In genomic region chr18:52286675-52287074, GRCh38 we compare ENCODE assay signal across 21 cellular contexts. TPM values are rescaled to one million over a fixed set of nuclear protein-coding genes. Genes with fewer than 3 reads are reported as not detected.
DNase-seq lines count a peak whose midpoint lies in the region; ATAC-seq, FAIRE-seq and TF ChIP-seq lines count a peak whose summit lies in the region.
"Had no signal": no experiment of that assay in that cellular context is flagged by ENCODE, and none has a peak within 500 bp of the region (broad histone marks: within the 10 kb centered on the region; RNA-seq: fewer than 3 reads in every experiment).

No MANE protein-coding gene starts in this region.

- no peak overlapping the region for H3K23ac ChIP-seq in neuronal stem cell (ENCODE audit: low read depth, low read length, poor library complexity)

- H4K20me1 ChIP-seq in SK-N-SH (ENCODE audit: insufficient read depth) (no peaks in the 10 kb centered on the region), keratinocyte (ENCODE audit: control insufficient read depth, extremely low read depth, insufficient read depth, low read length) (no peaks in the 10 kb centered on the region)

- H2BK120ac ChIP-seq in neuronal stem cell (ENCODE audit: low read depth, low read length): no peak overlapping the region

- no peak overlapping the region for H2BK5ac ChIP-seq in neuronal stem cell (ENCODE audit: low read length)

- no peak overlapping the region for H3K18ac ChIP-seq in neuronal stem cell (ENCODE audit: low read length)

- H3K4me1 ChIP-seq in HUES64 (ENCODE audit: insufficient read depth, low read length) (peaks cover 21% of the 10 kb centered on the region), SK-N-SH (ENCODE audit: control insufficient read depth in 1 of 2, insufficient read depth in 2 of 2, low read depth in 1 of 2, low read length in 1 of 2) (peaks cover 6 to 18% of the 10 kb centered on the region in 2 experiments; a peak in 3 of 4 replicates), keratinocyte (ENCODE audit: control insufficient read depth, extremely low read depth, insufficient read depth, low read length) (peaks cover 2% of the 10 kb centered on the region), neuronal stem cell (ENCODE audit: control insufficient read depth in 2 of 2, insufficient read depth in 1 of 2, low read depth in 1 of 2, low read length in 2 of 2) (peaks cover 0 to 8% of the 10 kb centered on the region in 2 donors), left ventricle myocardium inferior (no peaks in the 10 kb centered on the region), body of pancreas (no peaks in the 10 kb centered on the region)
- H3K4me1 ChIP-seq: A549 had no signal

- H3K4ac ChIP-seq in neuronal stem cell (ENCODE audit: low read length): no peak overlapping the region

- peak in 1 of 2 experiments; percentile 76; a peak in 2 of 4 replicates for TF ChIP-seq EP300 in SK-N-SH (IDR thresholded peaks at IDR 0.05; ENCODE audit: borderline replicate concordance in 1 of 2, low read depth in 1 of 2, low read length in 1 of 2)

- FAIRE-seq in keratinocyte (lab: Jason Lieb, UNC): no peak
- FAIRE-seq: A549, G401.6, GM12891, GM19239 had no signal

- no peaks in the 10 kb centered on the region for H3K9me3 ChIP-seq in HUES64 (ENCODE audit: insufficient read depth, low read depth, low read length)
- H3K9me3 ChIP-seq in SK-N-SH: no peaks in the 10 kb centered on the region
- no peaks in the 10 kb centered on the region for H3K9me3 ChIP-seq in keratinocyte (ENCODE audit: control insufficient read depth, low read depth, low read length)
- peaks cover 0 to 2% of the 10 kb centered on the region in 2 donors for H3K9me3 ChIP-seq in neuronal stem cell (replicated peaks in 1 of 2; ENCODE audit: control insufficient read depth in 2 of 2, insufficient read depth in 1 of 2, low read depth in 1 of 2, low read length in 2 of 2)
- no peaks in the 10 kb centered on the region for H3K9me3 ChIP-seq in left ventricle myocardium inferior (replicated peaks)
- no peaks in the 10 kb centered on the region for H3K9me3 ChIP-seq in body of pancreas
- H3K9me3 ChIP-seq: A549 had no signal

- no peak overlapping the region for H3K14ac ChIP-seq in neuronal stem cell (ENCODE audit: low read length)

- H3K79me2 ChIP-seq in SK-N-SH (ENCODE audit: insufficient read depth): no peaks in the 10 kb centered on the region
- H3K79me2 ChIP-seq in keratinocyte (ENCODE audit: control insufficient read depth, insufficient read depth, low read length): no peaks in the 10 kb centered on the region

- no peak overlapping the region for H2AK5ac ChIP-seq in neuronal stem cell (ENCODE audit: low read depth, low read length)

- H3K4me2 ChIP-seq in SK-N-SH (peak overlapping the region; percentile 11; the same call in 1 of the 2 replicates), keratinocyte (ENCODE audit: control insufficient read depth, extremely low read depth, insufficient read depth, low read depth, low read length) (no peak overlapping the region), neuronal stem cell (ENCODE audit: insufficient read depth, low read length, poor library complexity, severe bottlenecking) (no peak overlapping the region)
- H3K4me2 ChIP-seq: A549 had no signal

- no peak overlapping the region for H4K8ac ChIP-seq in neuronal stem cell (ENCODE audit: low read depth, low read length)

- no peaks in the 10 kb centered on the region for H3F3A ChIP-seq in SK-N-SH (replicated peaks; ENCODE audit: insufficient read depth)

- intact Hi-C loops in left ventricle myocardium inferior (cut with micrococcal nuclease): no loop called here
- intact Hi-C loops in body of pancreas (cut with DNase I): loop anchor here (10.0 kb wide), 1 partner anchor 622 kb away; no protein-coding TSS in a partner anchor
- intact Hi-C loops in dorsolateral prefrontal cortex (cut with DNase I): no loop called here

- dilution Hi-C loops in keratinocyte (cut with MboI; ENCODE audit: extremely low pct_ligation_motif_present, low sequenced_read_pairs): no loop called here

- no peak for ATAC-seq in body of pancreas
- ATAC-seq: A549; CD8-positive, alpha-beta T cell had no signal

- no peak for TF ChIP-seq RAD21 in SK-N-SH (IDR thresholded peaks at IDR 0.05; ENCODE audit: low read length)

- no peak overlapping the region for H3K9ac ChIP-seq in HUES64 (ENCODE audit: low read depth, low read length)
- no peak overlapping the region for H3K9ac ChIP-seq in SK-N-SH
- no peak overlapping the region for H3K9ac ChIP-seq in keratinocyte (ENCODE audit: control insufficient read depth, extremely low read depth, insufficient read depth, low read length)
- no peak overlapping the region for H3K9ac ChIP-seq in neuronal stem cell (ENCODE audit: low read depth, low read length, poor library complexity)

- H3K27me3 ChIP-seq in HUES64 (ENCODE audit: insufficient read depth, low read length) (no peaks in the 10 kb centered on the region), SK-N-SH (ENCODE audit: insufficient read depth) (no peaks in the 10 kb centered on the region), keratinocyte (ENCODE audit: control insufficient read depth, extremely low read depth, insufficient read depth, low read length) (no peaks in the 10 kb centered on the region), neuronal stem cell (ENCODE audit: control insufficient read depth in 3 of 3, insufficient read depth in 3 of 3, low read depth in 1 of 3, low read length in 3 of 3) (no peaks in the 10 kb centered on the region), left ventricle myocardium inferior (ENCODE audit: low read depth) (peaks cover 11% of the 10 kb centered on the region), body of pancreas (no peaks in the 10 kb centered on the region), dorsolateral prefrontal cortex (no peaks in the 10 kb centered on the region)

- DNase-seq in SK-N-SH (peak; percentile 5), keratinocyte (ENCODE audit: low read depth, low spot score) (no peak), neuronal stem cell (ENCODE audit: low spot score) (no peak), left ventricle myocardium inferior (no peak), body of pancreas (no peak), dorsolateral prefrontal cortex (no peak)
- DNase-seq in activated naive CD4-positive, alpha-beta T cell treated with anti-CD3 and anti-CD28 coated beads, Interleukin-2, amount 50 U/mL, for 16 hours: no peak
- DNase-seq: CD8-positive, alpha-beta T cell; COR-L47; DMS153; DMS79 treated with DMSO at 0.1 percent for 48 hours; EL; HCEC 1CT; HFFc6 had no signal

- no peaks in the 10 kb centered on the region for H3K9me1 ChIP-seq in keratinocyte (ENCODE audit: control insufficient read depth, extremely low read depth, insufficient read depth, low read length)

- TF ChIP-seq CTCF in SK-N-SH (IDR thresholded peaks at IDR 0.05) (no peak), keratinocyte (optimal IDR thresholded peaks at IDR 0.05 in 1 of 3, IDR thresholded peaks at IDR 0.05 in 1 of 3, conservative IDR thresholded peaks at IDR 0.05 in 1 of 3; ENCODE audit: extremely low read depth in 1 of 3, insufficient read depth in 2 of 3, low read length in 3 of 3) (no peak), left ventricle myocardium inferior (IDR thresholded peaks at IDR 0.05; ENCODE audit: borderline replicate concordance) (no peak), body of pancreas (IDR thresholded peaks at IDR 0.05) (no peak), dorsolateral prefrontal cortex (IDR thresholded peaks at IDR 0.05 in 54 of 56, conservative IDR thresholded peaks at IDR 0.05 in 2 of 56; ENCODE audit: low read depth in 1 of 56, partially characterized antibody in 56 of 56) (no peak)

- WGBS in HUES64: 86% methylated on average over 6 of the region's 6 CpGs
- WGBS in SK-N-SH (ENCODE audit: low lambda C conversion rate): 48% methylated on average over 6 of the region's 6 CpGs
- WGBS in neuronal stem cell (ENCODE audit: extremely low coverage in 2 of 2, insufficient read length in 2 of 2, insufficient replicate concordance in 1 of 2), 2 donors: no CpG with 5 or more reads among the region's 6 CpGs
- WGBS in body of pancreas, 2 donors: 41 to 42% methylated on average over 6 of the region's 6 CpGs

- H3K79me1 ChIP-seq in neuronal stem cell (ENCODE audit: low read depth, low read length): no peaks in the 10 kb centered on the region

- H3K4me3 ChIP-seq in HUES64 (ENCODE audit: low read length) (no peak overlapping the region), SK-N-SH (ENCODE audit: low read depth in 2 of 2, low read length in 1 of 2) (no peak overlapping the region), keratinocyte (ENCODE audit: control insufficient read depth in 2 of 3, extremely low read depth in 1 of 3, insufficient read depth in 2 of 3, low read depth in 1 of 3, low read length in 3 of 3) (no peak overlapping the region), neuronal stem cell (ENCODE audit: low read length in 2 of 2) (no peak overlapping the region), left ventricle myocardium inferior (no peak overlapping the region), body of pancreas (no peak overlapping the region), dorsolateral prefrontal cortex (no peak overlapping the region)
- H3K4me3 ChIP-seq: A549 had no signal

- no peak overlapping the region for H4K91ac ChIP-seq in neuronal stem cell (ENCODE audit: low read depth, low read length, poor library complexity)

- no peak overlapping the region for H2AFZ ChIP-seq in SK-N-SH (ENCODE audit: low read depth)
- peak overlapping the region; percentile 30 for H2AFZ ChIP-seq in keratinocyte (ENCODE audit: control insufficient read depth, low read length)
- H2AFZ ChIP-seq in neuronal stem cell (ENCODE audit: low read length): peak overlapping the region; percentile 58

- CTCF ChIA-PET in SK-N-SH (lab: Yijun Ruan, JAX): interaction anchor here (1.1 to 2.1 kb wide), 2 partner anchors 618 to 666 kb away, joined by 5 to 11 read pairs; no protein-coding TSS in a partner anchor

- H3K27ac ChIP-seq in HUES64 (ENCODE audit: low read depth, low read length) (peak overlapping the region; percentile 51), SK-N-SH (ENCODE audit: low read depth in 2 of 2, low read length in 1 of 2) (no peak overlapping the region), keratinocyte (ENCODE audit: control insufficient read depth, insufficient read depth, low read length) (no peak overlapping the region), neuronal stem cell (replicated peaks; ENCODE audit: low read length) (no peak overlapping the region), left ventricle myocardium inferior (replicated peaks) (no peak overlapping the region), body of pancreas (no peak overlapping the region), dorsolateral prefrontal cortex (no peak overlapping the region)
- H3K27ac ChIP-seq: A549 had no signal

- H3K9me2 ChIP-seq in SK-N-SH: no peaks in the 10 kb centered on the region

- H2BK15ac ChIP-seq in neuronal stem cell (ENCODE audit: low read length): no peak overlapping the region

- no peak overlapping the region for H2BK12ac ChIP-seq in neuronal stem cell (ENCODE audit: low read length)

- no peaks in the 10 kb centered on the region for H3K36me3 ChIP-seq in HUES64 (ENCODE audit: insufficient read depth, low read length)
- no peaks in the 10 kb centered on the region for H3K36me3 ChIP-seq in SK-N-SH (replicated peaks in 1 of 2; ENCODE audit: control insufficient read depth in 1 of 2, insufficient read depth in 2 of 2, low read length in 1 of 2)
- H3K36me3 ChIP-seq in keratinocyte (ENCODE audit: control insufficient read depth in 2 of 2, extremely low read depth in 1 of 2, insufficient read depth in 2 of 2, low read length in 2 of 2): no peaks in the 10 kb centered on the region
- no peaks in the 10 kb centered on the region for H3K36me3 ChIP-seq in neuronal stem cell (replicated peaks in 1 of 2; ENCODE audit: control insufficient read depth in 2 of 2, insufficient read depth in 2 of 2, low read length in 2 of 2)
- H3K36me3 ChIP-seq in left ventricle myocardium inferior: no peaks in the 10 kb centered on the region
- no peaks in the 10 kb centered on the region for H3K36me3 ChIP-seq in body of pancreas (replicated peaks in 1 of 2; ENCODE audit: insufficient read depth in 1 of 2, low read depth in 2 of 2)

- no peak for TF ChIP-seq POLR2A in body of pancreas (IDR thresholded peaks at IDR 0.05)

- POLR2A ChIA-PET in SK-N-SH (lab: Yijun Ruan, JAX): no interaction called here

RNA-seq across cellular contexts. Expression of gene DCC, which starts 53.3 kb away (rescaled TPM):
- polyA plus RNA-seq in HUES64 (2013, experiment 1 of 2): 1.4 TPM
- 3.4 TPM for polyA plus RNA-seq in HUES64 (2013, experiment 2 of 2)
- polyA plus RNA-seq in SK-N-SH (2012; rRNA removed) (0.20 and 0.34 TPM in 2 replicates), keratinocyte (not detected in 3 replicates)
- 0.14 and 0.24 TPM in 2 replicates for polyA plus RNA-seq in SK-N-SH (2012; cell fraction: cytosol; rRNA removed)
- 0.07 and 0.08 TPM in 2 replicates for polyA plus RNA-seq in SK-N-SH (2012; cell fraction: nucleus; rRNA removed)
- polyA plus RNA-seq in keratinocyte (2011; ENCODE audit: low read depth): not detected
- not detected in 2 replicates for polyA plus RNA-seq in keratinocyte (2011; cell fraction: cytosol; rRNA removed)
- polyA plus RNA-seq in keratinocyte (2011; cell fraction: nucleus; rRNA removed): not detected in 2 replicates
- polyA plus RNA-seq in keratinocyte (2012; ENCODE audit: low replicate concordance): not detected in 2 replicates
- 0.16 TPM in 1 of 3 replicates, not detected in the others for polyA minus RNA-seq in keratinocyte
- not detected for polyA minus RNA-seq in keratinocyte (2011; cell fraction: cytosol; rRNA and poly(A)+ RNA removed)
- not detected in 2 replicates for polyA minus RNA-seq in keratinocyte (2011; cell fraction: nucleus; rRNA and poly(A)+ RNA removed)
- polyA plus RNA-seq in neuronal stem cell (2013, experiment 1 of 2): 0.85 TPM
- 0.94 TPM for polyA plus RNA-seq in neuronal stem cell (2013, experiment 2 of 2)
- total RNA-seq in left ventricle myocardium inferior (not detected), body of pancreas (under 1 TPM in 1 of 2 donors, not detected in 1; 0.33 TPM), dorsolateral prefrontal cortex (10 to 100 TPM in 119 of 120 experiments, 1 to 10 TPM in 1; 9.7 to 54.6 (median 23.8) TPM)
- total RNA-seq: CD8-positive, alpha-beta T cell; HFFc6 had no signal
- polyA plus RNA-seq: CD14-positive monocyte, IgD-negative memory B cell had no signal

Comparison
In these comparisons a context has a peak if more than half of its experiments do, and no peak if none do; other contexts are left out.
1. RNA of gene DCC, which starts 53.3 kb away (total RNA-seq): 9.7 to 54.6 TPM in dorsolateral prefrontal cortex; 0.33 TPM in body of pancreas and not detected in left ventricle myocardium inferior (single experiment); every median in the first group is over 4 times any median in the second.